ENCODE assay signal across 8 cellular contexts in genomic region chr20:22312744-22313346, GRCh38.
DNase-seq lines count a peak whose midpoint lies in the region; ATAC-seq and TF ChIP-seq lines count a peak whose summit lies in the region.

No MANE protein-coding gene starts in this region.

- H3K27me3 ChIP-seq in KMS-11 (ENCODE audit: insufficient read depth, low read depth): no peaks in the 10 kb centered on the region
- peaks cover 0 to 3% (median 0%) of the 10 kb centered on the region in 4 donors for H3K27me3 ChIP-seq in liver (ENCODE audit: control insufficient read depth in 4 of 4, insufficient read depth in 4 of 4, low read length in 3 of 4)

- WGBS in liver: 1% methylated on average over 6 of the region's 6 CpGs

- H3K4me3 ChIP-seq in KMS-11 (IDR thresholded peaks at IDR 0.05; ENCODE audit: insufficient read depth, low read depth, low read length) (no peak overlapping the region), astrocyte of the cerebellum (ENCODE audit: low read depth, low read length) (no peak overlapping the region), liver (ENCODE audit: low read depth in 1 of 3, low read length in 3 of 3) (no peak overlapping the region)

- peak; percentile 75 to 79 for TF ChIP-seq RAD21 in liver (IDR thresholded peaks at IDR 0.05)

- no peak overlapping the region for H3K9ac ChIP-seq in KMS-11
- no peak overlapping the region for H3K9ac ChIP-seq in liver (ENCODE audit: low read depth in 1 of 2, low read length in 2 of 2)

- H3K4me2 ChIP-seq in KMS-11: no peak overlapping the region

- H3K36me3 ChIP-seq in KMS-11 (ENCODE audit: insufficient read depth): no peaks in the 10 kb centered on the region
- no peaks in the 10 kb centered on the region for H3K36me3 ChIP-seq in liver (ENCODE audit: control insufficient read depth in 4 of 4, insufficient read depth in 3 of 4, low read depth in 1 of 4, low read length in 3 of 4)

- H3K4me1 ChIP-seq in KMS-11 (ENCODE audit: low read depth, poor library complexity, severe bottlenecking) (peaks cover 11% of the 10 kb centered on the region), liver (ENCODE audit: control insufficient read depth in 4 of 4, insufficient read depth in 4 of 4, low read length in 3 of 4) (no peaks in the 10 kb centered on the region)

- H3K9me3 ChIP-seq in liver (ENCODE audit: control insufficient read depth in 4 of 4, low read length in 3 of 4): no peaks in the 10 kb centered on the region

- peak; percentile 66 for TF ChIP-seq CTCF in KMS-11 (conservative IDR thresholded peaks at IDR 0.05; ENCODE audit: low read depth, low read length)
- TF ChIP-seq CTCF in astrocyte of the cerebellum (IDR thresholded peaks at IDR 0.05; ENCODE audit: low read depth, low read length, missing control alignments): peak; percentile 70
- TF ChIP-seq CTCF in liver (IDR thresholded peaks at IDR 0.05; ENCODE audit: low read depth, low read length, missing input control): peak; percentile 58

- H3K27ac ChIP-seq in KMS-11 (no peak overlapping the region), liver (ENCODE audit: low read depth in 1 of 2, low read length in 2 of 2) (no peak overlapping the region)

- no peak for ATAC-seq in GM18861 (IDR thresholded peaks at IDR 0.05; ENCODE audit: unreplicated experiment)

- in situ Hi-C loops in astrocyte of the cerebellum (cut with HindIII; ENCODE audit: low sequenced_read_pairs): no loop called here

- DNase-seq in Daoy (ENCODE audit: low read depth): peak; percentile 53
- peak; percentile 5 for DNase-seq in astrocyte of the cerebellum (ENCODE audit: low read depth)
- no peak for DNase-seq in activated gamma-delta T cell treated with Interleukin-2 at 50 U/mL for 16 hours
- no peak for DNase-seq in stimulated activated CD4-positive, alpha-beta T cell treated with anti-CD3 and anti-CD28 coated beads, Interleukin-15, amount 100 ng/mL, for 24 hours
- DNase-seq in 8988T: no peak

- H3K79me2 ChIP-seq in KMS-11 (ENCODE audit: insufficient read depth, low read depth): no peaks in the 10 kb centered on the region

- no peaks in the 10 kb centered on the region for H4K20me1 ChIP-seq in KMS-11 (ENCODE audit: insufficient read depth)

- H2AFZ ChIP-seq in KMS-11 (ENCODE audit: low read depth): 0 out of 2 replicates have a peak overlapping the region, but pooled peaks have one; percentile 12

TF ChIP-seq in liver, 16 proteins besides CTCF, POLR2A, EP300 and RAD21:
- no peak for TF ChIP-seq HNF4A (conservative IDR thresholded peaks at IDR 0.05)
- no peak for TF ChIP-seq YY1 (IDR thresholded peaks at IDR 0.05)
- no peak for TF ChIP-seq TAF1 (conservative IDR thresholded peaks at IDR 0.05)
- TF ChIP-seq JUND (IDR thresholded peaks at IDR 0.05): no peak
- no peak for TF ChIP-seq GABPA (IDR thresholded peaks at IDR 0.05 in 1 of 2, conservative IDR thresholded peaks at IDR 0.05 in 1 of 2)
- TF ChIP-seq NR2F2 (IDR thresholded peaks at IDR 0.05): no peak
- TF ChIP-seq, protein P1, sequence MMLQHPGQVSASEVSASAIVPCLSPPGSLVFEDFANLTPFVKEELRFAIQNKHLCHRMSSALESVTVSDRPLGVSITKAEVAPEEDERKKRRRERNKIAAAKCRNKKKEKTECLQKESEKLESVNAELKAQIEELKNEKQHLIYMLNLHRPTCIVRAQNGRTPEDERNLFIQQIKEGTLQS (IDR thresholded peaks at IDR 0.05): no peak
- no peak for TF ChIP-seq SP1 (IDR thresholded peaks at IDR 0.05)
- TF ChIP-seq RXRA (IDR thresholded peaks at IDR 0.05): no peak
- no peak for TF ChIP-seq FOXA1 (IDR thresholded peaks at IDR 0.05)
TF ChIP-seq in liver: peak in this region for 0.

Comparison
In these comparisons a context has a peak if more than half of its experiments do, and no peak if none do; other contexts are left out.
1. DNase-seq: peak in Daoy (single experiment) and astrocyte of the cerebellum (single experiment); none in activated gamma-delta T cell treated with Interleukin-2 at 50 U/mL for 16 hours (single experiment), stimulated activated CD4-positive, alpha-beta T cell treated with anti-CD3 and anti-CD28 coated beads, Interleukin-15, amount 100 ng/mL, for 24 hours (single experiment) and 8988T (single experiment).
2. Peak in every context shown above with its lines, with median percentiles within 50 percentile points of each other: CTCF ChIP-seq.